ENCODE assay signal across 17 cellular contexts in genomic region chr1:110513511-110513910, GRCh38. TPM values are rescaled to one million over a fixed set of nuclear protein-coding genes. Genes with fewer than 3 reads are reported as not detected.
DNase-seq lines count a peak whose midpoint lies in the region; ATAC-seq and TF ChIP-seq lines count a peak whose summit lies in the region.
"Had no signal": no experiment of that assay in that cellular context is flagged by ENCODE, and none has a peak within 500 bp of the region (broad histone marks: within the 10 kb centered on the region; RNA-seq: fewer than 3 reads in every experiment).

No MANE protein-coding gene starts in this region.

- H3K79me2 ChIP-seq in mammary epithelial cell (ENCODE audit: insufficient read depth, low read length) (no peaks in the 10 kb centered on the region), smooth muscle cell (ENCODE audit: low read depth) (no peaks in the 10 kb centered on the region)

- H2AFZ ChIP-seq in mammary epithelial cell (ENCODE audit: low read depth, low read length) (no peak overlapping the region), smooth muscle cell (ENCODE audit: low read depth) (peak overlapping the region; percentile 54)

- H3K4me1 ChIP-seq in mammary epithelial cell (ENCODE audit: insufficient read depth, low read length) (no peaks in the 10 kb centered on the region), smooth muscle cell (ENCODE audit: low read depth) (no peaks in the 10 kb centered on the region)

- POLR2A ChIA-PET in MCF 10A (lab: Yijun Ruan, JAX): interaction anchor here (0.6 kb wide), 1 partner anchor 278 kb away, joined by 3 read pairs; no protein-coding TSS in a partner anchor

- H3K27me3 ChIP-seq in mammary epithelial cell (ENCODE audit: insufficient read depth, low read length) (no peaks in the 10 kb centered on the region), smooth muscle cell (ENCODE audit: low read depth) (no peaks in the 10 kb centered on the region)

- no peak for ATAC-seq in HG03196 (IDR thresholded peaks at IDR 0.05; ENCODE audit: unreplicated experiment)
- ATAC-seq: heart left ventricle had no signal

- DNase-seq in MCF 10A (ENCODE audit: unreplicated experiment) (peak; percentile 8), mammary epithelial cell (no peak), NCI-H2171 treated with DMSO at 0.1 percent for 48 hours (lab: John Stamatoyannopoulos, UW) (peak; percentile 67), smooth muscle cell (lab: John Stamatoyannopoulos, UW; ENCODE audit: unreplicated experiment) (no peak), HPDE6-E6E7 (ENCODE audit: extremely low spot score) (no peak), DMS79 treated with DMSO at 0.1 percent for 48 hours (lab: John Stamatoyannopoulos, UW) (no peak)
- DNase-seq: activated B cell treated with CpG ODN at 0.5 μM for 24 hours, activated T-cell treated with anti-CD3 and anti-CD28 coated beads for 4 hours, cerebellar nuclear complex, DMS 273 treated with DMSO at 0.1 percent for 48 hours, heart left ventricle, KG1, NCI-H187 treated with DMSO at 0.1 percent for 48 hours had no signal

- TF ChIP-seq CTCF in MCF 10A (IDR thresholded peaks at IDR 0.05; ENCODE audit: unreplicated experiment): no peak
- TF ChIP-seq CTCF in mammary epithelial cell (conservative IDR thresholded peaks at IDR 0.05 in 1 of 2, IDR thresholded peaks at IDR 0.05 in 1 of 2; ENCODE audit: extremely low read depth in 1 of 2, insufficient read depth in 1 of 2, low read depth in 1 of 2, low read length in 2 of 2): no peak
- no peak for TF ChIP-seq CTCF in smooth muscle cell (IDR thresholded peaks at IDR 0.05; ENCODE audit: borderline replicate concordance, insufficient read depth, poor library complexity, severe bottlenecking)

- H4K20me1 ChIP-seq in mammary epithelial cell (ENCODE audit: insufficient read depth, low read length): no peaks in the 10 kb centered on the region
- H4K20me1 ChIP-seq in smooth muscle cell (ENCODE audit: low read depth): no peaks in the 10 kb centered on the region

- WGBS in mammary epithelial cell (ENCODE audit: low coverage, missing lambda C conversion rate): 86% methylated on average over 6 of the region's 8 CpGs
- WGBS in smooth muscle cell (ENCODE audit: low lambda C conversion rate): 19% methylated on average over 8 of the region's 8 CpGs

- no peaks in the 10 kb centered on the region for H3K9me3 ChIP-seq in mammary epithelial cell (replicated peaks; ENCODE audit: insufficient read depth, low read length)
- H3K9me3 ChIP-seq in smooth muscle cell (replicated peaks; ENCODE audit: low read depth): no peaks in the 10 kb centered on the region

- H3K4me3 ChIP-seq in mammary epithelial cell (replicated peaks in 1 of 3; ENCODE audit: insufficient read depth in 1 of 3, low read depth in 2 of 3, low read length in 3 of 3) (no peak overlapping the region), smooth muscle cell (no peak overlapping the region)
- H3K4me3 ChIP-seq: heart left ventricle had no signal

- H3F3A ChIP-seq in smooth muscle cell (ENCODE audit: low read depth): no peaks in the 10 kb centered on the region

- CTCF ChIA-PET in MCF 10A (lab: Yijun Ruan, JAX) (interaction anchor here (0.6 to 4.0 kb wide), 2 partner anchors 17 to 480 kb away, joined by 4 to 21 read pairs; no protein-coding TSS in a partner anchor), mammary epithelial cell (lab: Charles Lee; ENCODE audit: low non-redundant PET) (no interaction called here)

- in situ Hi-C loops in mammary epithelial cell (cut with MboI; ENCODE audit: low sequenced_read_pairs in 2 of 2): no loop called here

- no peaks in the 10 kb centered on the region for H3K36me3 Mint-ChIP-seq in MCF 10A (ENCODE audit: insufficient read depth, unreplicated experiment)
- no peaks in the 10 kb centered on the region for H3K36me3 Mint-ChIP-seq in dendritic cell treated with granulocyte-macrophage colony-stimulating factor and Interleukin-4, amounts not matched to agents 40 ng/mL and 50 ng/mL, for 4 days (ENCODE audit: low read depth)

- peaks cover 17% of the 10 kb centered on the region for H3K27me3 Mint-ChIP-seq in MCF 10A (ENCODE audit: insufficient read depth, unreplicated experiment)
- peaks cover 6% of the 10 kb centered on the region for H3K27me3 Mint-ChIP-seq in dendritic cell treated with granulocyte-macrophage colony-stimulating factor and Interleukin-4, amounts not matched to agents 40 ng/mL and 50 ng/mL, for 4 days
- H3K27me3 Mint-ChIP-seq: activated B cell treated with CpG ODN at 0.5 μM for 24 hours had no signal

- peaks cover 9% of the 10 kb centered on the region for H3K9me3 Mint-ChIP-seq in MCF 10A (ENCODE audit: unreplicated experiment)
- H3K9me3 Mint-ChIP-seq in dendritic cell treated with granulocyte-macrophage colony-stimulating factor and Interleukin-4, amounts not matched to agents 40 ng/mL and 50 ng/mL, for 4 days: peaks cover 10% of the 10 kb centered on the region
- H3K9me3 Mint-ChIP-seq: activated B cell treated with CpG ODN at 0.5 μM for 24 hours had no signal

- H3K27ac ChIP-seq in mammary epithelial cell (ENCODE audit: insufficient read depth, low read depth, low read length): no peak overlapping the region
- H3K27ac ChIP-seq in smooth muscle cell (ENCODE audit: low read depth): no peak overlapping the region
- H3K27ac ChIP-seq: epithelial cell of prostate, heart left ventricle had no signal

- no peak overlapping the region for H3K4me2 ChIP-seq in mammary epithelial cell (ENCODE audit: insufficient read depth, low read depth, low read length)
- no peak overlapping the region for H3K4me2 ChIP-seq in smooth muscle cell

- H3K36me3 ChIP-seq in mammary epithelial cell (ENCODE audit: insufficient read depth, low read length): no peaks in the 10 kb centered on the region
- no peaks in the 10 kb centered on the region for H3K36me3 ChIP-seq in smooth muscle cell (ENCODE audit: low read depth)
- H3K36me3 ChIP-seq: heart left ventricle had no signal

- dilution Hi-C loops in mammary epithelial cell (cut with HindIII; ENCODE audit: low sequenced_read_pairs): loop anchor here (10.0 kb wide), 1 partner anchor 309 kb away; no protein-coding TSS in a partner anchor

- BruUV-seq in MCF 10A (replicated peaks; lab: Mats Ljungman, UMichigan) (no TSS peak), mammary epithelial cell (replicated peaks; lab: Mats Ljungman, UMichigan) (no TSS peak)

- intact Hi-C loops in MCF 10A (cut with micrococcal nuclease) (no loop called here), mammary epithelial cell (cut with micrococcal nuclease) (no loop called here)
- intact Hi-C loops in dendritic cell treated with granulocyte-macrophage colony-stimulating factor and Interleukin-4, amounts not matched to agents 40 ng/mL and 50 ng/mL, for 4 days (cut with micrococcal nuclease): no loop called here

- no peak overlapping the region for H3K27ac Mint-ChIP-seq in MCF 10A (ENCODE audit: low read depth, unreplicated experiment)
- peak overlapping the region; percentile 54 for H3K27ac Mint-ChIP-seq in dendritic cell treated with granulocyte-macrophage colony-stimulating factor and Interleukin-4, amounts not matched to agents 40 ng/mL and 50 ng/mL, for 4 days
- H3K27ac Mint-ChIP-seq: activated B cell treated with CpG ODN at 0.5 μM for 24 hours had no signal

- H3K9ac ChIP-seq in mammary epithelial cell (ENCODE audit: insufficient read depth, low read length) (no peak overlapping the region), smooth muscle cell (ENCODE audit: low read depth) (no peak overlapping the region)

- H3K4me3 Mint-ChIP-seq in MCF 10A (ENCODE audit: unreplicated experiment): no peak overlapping the region
- H3K4me3 Mint-ChIP-seq in dendritic cell treated with granulocyte-macrophage colony-stimulating factor and Interleukin-4, amounts not matched to agents 40 ng/mL and 50 ng/mL, for 4 days: no peak overlapping the region
- H3K4me3 Mint-ChIP-seq: activated B cell treated with CpG ODN at 0.5 μM for 24 hours had no signal

- peaks cover 5% of the 10 kb centered on the region for H3K4me1 Mint-ChIP-seq in MCF 10A (ENCODE audit: insufficient read depth, unreplicated experiment)
- H3K4me1 Mint-ChIP-seq in dendritic cell treated with granulocyte-macrophage colony-stimulating factor and Interleukin-4, amounts not matched to agents 40 ng/mL and 50 ng/mL, for 4 days (ENCODE audit: low read depth): peaks cover 66% of the 10 kb centered on the region
- H3K4me1 Mint-ChIP-seq: activated B cell treated with CpG ODN at 0.5 μM for 24 hours had no signal

RNA-seq across cellular contexts. Expression of gene KCNA10, which starts 5.5 kb away (rescaled TPM):
- total RNA-seq in MCF 10A (2022): not detected in 2 replicates
- not detected for total RNA-seq in mammary epithelial cell
- polyA plus RNA-seq in mammary epithelial cell: not detected
- polyA minus RNA-seq in mammary epithelial cell: not detected
- not detected in 2 replicates for total RNA-seq in smooth muscle cell
- polyA plus RNA-seq in smooth muscle cell: not detected in 2 replicates
- total RNA-seq: activated B cell treated with CpG ODN at 0.5 μM for 24 hours, heart left ventricle, pulmonary artery endothelial cell had no signal
- polyA plus RNA-seq: heart left ventricle had no signal

Comparison
In these comparisons a context has a peak if more than half of its experiments do, and no peak if none do; other contexts are left out.
1. DNase-seq: peak in MCF 10A (single experiment) and NCI-H2171 treated with DMSO at 0.1 percent for 48 hours (single experiment); none in mammary epithelial cell (single experiment), smooth muscle cell (single experiment), HPDE6-E6E7 (single experiment) and DMS79 treated with DMSO at 0.1 percent for 48 hours (single experiment).